In genomic region chr11:110026823-110027626, GRCh38 we compare ENCODE assay signal across 11 cellular contexts.
A peak's percentile ranks its signal among the peaks of the same experiment; 100 is the strongest.
DNase-seq lines count a peak whose midpoint lies in the region; ATAC-seq and TF ChIP-seq lines count a peak whose summit lies in the region.
"Had no signal": no experiment of that assay in that cellular context is flagged by ENCODE, and none has a peak within 500 bp of the region (broad histone marks: within the 10 kb centered on the region; RNA-seq: fewer than 3 reads in every experiment).

No MANE protein-coding gene starts in this region.

- ATAC-seq in GM19455 (IDR thresholded peaks at IDR 0.05; ENCODE audit: unreplicated experiment) (peak; percentile 89), HG03354 (IDR thresholded peaks at IDR 0.05; ENCODE audit: poor library complexity, severe bottlenecking, unreplicated experiment) (peak; percentile 94)

- 16 to 33% (median 24%) methylated on average over 2 of the region's 2 CpGs for WGBS in stomach, 5 donors

- POLR2A ChIA-PET in CD4-positive, alpha-beta memory T cell (lab: Charles Lee; ENCODE audit: partially characterized antibody): no interaction called here

- DNase-seq in CD14-positive monocyte (ENCODE audit: low spot score) (peak; percentile 80), HUDEP-2 (lab: John Stamatoyannopoulos, UW; ENCODE audit: unreplicated experiment in 76 of 76) (no peak), stomach (no peak), NCI-H1930 (lab: John Stamatoyannopoulos, UW) (no peak)
- DNase-seq in CD4-positive, alpha-beta memory T cell: no peak
- DNase-seq: central memory CD4-positive, alpha-beta T cell; COR-L47 had no signal

- no peaks in the 10 kb centered on the region for H3K27me3 Mint-ChIP-seq in CD14-positive monocyte (ENCODE audit: low read depth in 3 of 3)
- H3K27me3 Mint-ChIP-seq in dendritic cell treated with granulocyte-macrophage colony-stimulating factor and Interleukin-4, amounts not matched to agents 40 ng/mL and 50 ng/mL, for 4 days: peaks cover 3% of the 10 kb centered on the region
- peaks cover 0 to 5% of the 10 kb centered on the region in 2 donors for H3K27me3 Mint-ChIP-seq in CD4-positive, alpha-beta memory T cell

- H3K4me3 ChIP-seq in CD4-positive, alpha-beta memory T cell (ENCODE audit: low read length in 2 of 2): no peak overlapping the region
- no peak overlapping the region for H3K4me3 ChIP-seq in stomach
- H3K4me3 ChIP-seq: upper lobe of left lung had no signal

- no peak for TF ChIP-seq EP300 in stomach (IDR thresholded peaks at IDR 0.05)

- no peak for TF ChIP-seq POLR2A in stomach (IDR thresholded peaks at IDR 0.05)

- peaks cover 20% of the 10 kb centered on the region for H3K4me1 Mint-ChIP-seq in CD14-positive monocyte
- H3K4me1 Mint-ChIP-seq in dendritic cell treated with granulocyte-macrophage colony-stimulating factor and Interleukin-4, amounts not matched to agents 40 ng/mL and 50 ng/mL, for 4 days (ENCODE audit: low read depth): peaks cover 17% of the 10 kb centered on the region
- H3K4me1 Mint-ChIP-seq in CD4-positive, alpha-beta memory T cell: no peaks in the 10 kb centered on the region

- intact Hi-C loops in CD14-positive monocyte (cut with micrococcal nuclease): loop anchor here in 1 of 2 donors (5.0 kb wide), 2 partner anchors 45 to 60 kb away; no protein-coding TSS in a partner anchor
- intact Hi-C loops in dendritic cell treated with granulocyte-macrophage colony-stimulating factor and Interleukin-4, amounts not matched to agents 40 ng/mL and 50 ng/mL, for 4 days (cut with micrococcal nuclease): loop anchor here (1.0 to 2.0 kb wide), 2 partner anchors 26 to 65 kb away; no protein-coding TSS in a partner anchor
- intact Hi-C loops in CD4-positive, alpha-beta memory T cell (cut with micrococcal nuclease): no loop called here
- intact Hi-C loops in stomach (cut with DNase I; ENCODE audit: low total_unique reads): no loop called here

- H3K36me3 Mint-ChIP-seq in CD14-positive monocyte: no peaks in the 10 kb centered on the region
- no peaks in the 10 kb centered on the region for H3K36me3 Mint-ChIP-seq in dendritic cell treated with granulocyte-macrophage colony-stimulating factor and Interleukin-4, amounts not matched to agents 40 ng/mL and 50 ng/mL, for 4 days (ENCODE audit: low read depth)
- no peaks in the 10 kb centered on the region for H3K36me3 Mint-ChIP-seq in CD4-positive, alpha-beta memory T cell

- H3K4me1 ChIP-seq in CD4-positive, alpha-beta memory T cell (ENCODE audit: insufficient read depth, low read length): no peaks in the 10 kb centered on the region
- no peaks in the 10 kb centered on the region for H3K4me1 ChIP-seq in stomach
- H3K4me1 ChIP-seq: upper lobe of left lung had no signal

- no peaks in the 10 kb centered on the region for H3K36me3 ChIP-seq in CD4-positive, alpha-beta memory T cell (ENCODE audit: insufficient read depth, low read length)
- H3K36me3 ChIP-seq in stomach: no peaks in the 10 kb centered on the region
- H3K36me3 ChIP-seq: upper lobe of left lung had no signal

- no peak overlapping the region for H3K4me3 Mint-ChIP-seq in CD14-positive monocyte
- no peak overlapping the region for H3K4me3 Mint-ChIP-seq in dendritic cell treated with granulocyte-macrophage colony-stimulating factor and Interleukin-4, amounts not matched to agents 40 ng/mL and 50 ng/mL, for 4 days
- H3K4me3 Mint-ChIP-seq in CD4-positive, alpha-beta memory T cell: no peak overlapping the region

- H3K27me3 ChIP-seq in CD4-positive, alpha-beta memory T cell (ENCODE audit: insufficient read depth, low read length): no peaks in the 10 kb centered on the region
- no peaks in the 10 kb centered on the region for H3K27me3 ChIP-seq in stomach
- H3K27me3 ChIP-seq: upper lobe of left lung had no signal

- no peaks in the 10 kb centered on the region for H3K9me3 ChIP-seq in CD4-positive, alpha-beta memory T cell (ENCODE audit: control insufficient read depth in 1 of 2, low read length in 2 of 2)
- no peaks in the 10 kb centered on the region for H3K9me3 ChIP-seq in stomach
- H3K9me3 ChIP-seq: upper lobe of left lung had no signal

- CTCF ChIA-PET in CD4-positive, alpha-beta memory T cell (lab: Charles Lee; ENCODE audit: partially characterized antibody): no interaction called here

- H3K9me3 Mint-ChIP-seq in CD14-positive monocyte: peaks cover 0 to 7% (median 0%) of the 10 kb centered on the region in 7 donors
- peaks cover 9% of the 10 kb centered on the region for H3K9me3 Mint-ChIP-seq in dendritic cell treated with granulocyte-macrophage colony-stimulating factor and Interleukin-4, amounts not matched to agents 40 ng/mL and 50 ng/mL, for 4 days
- peaks cover 0 to 6% (median 0%) of the 10 kb centered on the region in 8 donors for H3K9me3 Mint-ChIP-seq in CD4-positive, alpha-beta memory T cell

- H3K27ac ChIP-seq in CD4-positive, alpha-beta memory T cell (ENCODE audit: low read depth, low read length): no peak overlapping the region
- no peak overlapping the region for H3K27ac ChIP-seq in stomach
- H3K27ac ChIP-seq: upper lobe of left lung had no signal

- no peak for TF ChIP-seq CTCF in CD14-positive monocyte (IDR thresholded peaks at IDR 0.05)
- TF ChIP-seq CTCF in stomach (IDR thresholded peaks at IDR 0.05): no peak

- H3K27ac Mint-ChIP-seq in CD14-positive monocyte: peak overlapping the region; percentile 77 to 90 (median 84)
- H3K27ac Mint-ChIP-seq in dendritic cell treated with granulocyte-macrophage colony-stimulating factor and Interleukin-4, amounts not matched to agents 40 ng/mL and 50 ng/mL, for 4 days: peak overlapping the region; percentile 64
- no peak overlapping the region for H3K27ac Mint-ChIP-seq in CD4-positive, alpha-beta memory T cell

Comparison
In these comparisons a context has a peak if more than half of its experiments do, and no peak if none do; other contexts are left out.
1. H3K27ac Mint-ChIP-seq: peak in CD14-positive monocyte (7 of 7) and dendritic cell treated with granulocyte-macrophage colony-stimulating factor and Interleukin-4, amounts not matched to agents 40 ng/mL and 50 ng/mL, for 4 days (single experiment); none in CD4-positive, alpha-beta memory T cell (0 of 7).